Comparison of ENCODE assay signal across 15 cellular contexts in the genomic region with DNA sequence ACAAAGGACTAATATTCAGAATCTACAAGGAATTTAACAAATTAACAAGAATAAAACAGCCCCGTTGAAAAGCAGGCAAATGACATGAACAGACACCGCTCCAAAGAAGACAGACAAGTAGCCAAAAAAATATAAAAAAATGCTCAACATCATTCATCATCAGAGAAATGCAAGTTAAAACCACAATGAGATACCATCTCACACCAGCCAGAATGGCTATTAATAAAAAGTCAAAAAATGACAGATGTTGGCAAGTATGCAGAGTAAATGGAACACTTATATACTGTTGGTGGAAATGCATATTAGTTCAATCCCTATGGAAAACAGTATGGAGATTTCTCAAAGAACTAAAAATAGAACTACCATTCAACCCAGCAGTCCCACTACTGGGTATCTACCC.
DNase-seq lines count a peak whose midpoint lies in the region; ATAC-seq and TF ChIP-seq lines count a peak whose summit lies in the region.
"Had no signal": no experiment of that assay in that cellular context is flagged by ENCODE, and none has a peak within 500 bp of the region (broad histone marks: within the 10 kb centered on the region; RNA-seq: fewer than 3 reads in every experiment).

No MANE protein-coding gene starts in this region.

- no peak overlapping the region for H3K4me2 ChIP-seq in PC-3 (ENCODE audit: low read length)
- H3K4me2 ChIP-seq: BLaER1 had no signal

- CTCF ChIA-PET in PC-3 (lab: Charles Lee): no interaction called here

- H3K9me3 Mint-ChIP-seq in HFFc6: no peaks in the 10 kb centered on the region

- H3K4me1 Mint-ChIP-seq in HFFc6 (ENCODE audit: low read depth): peaks cover 71% of the 10 kb centered on the region
- H3K4me1 Mint-ChIP-seq: CD8-positive, alpha-beta memory T cell had no signal

- H3K27me3 ChIP-seq in PC-3 (ENCODE audit: low read length) (no peaks in the 10 kb centered on the region), breast epithelium (no peaks in the 10 kb centered on the region)
- H3K27me3 ChIP-seq: BLaER1 had no signal

- H3F3A ChIP-seq in PC-3 (ENCODE audit: low read length, unreplicated experiment): peaks cover 11% of the 10 kb centered on the region

- no peaks in the 10 kb centered on the region for H4K20me1 ChIP-seq in PC-3 (ENCODE audit: low read length)
- H4K20me1 ChIP-seq: BLaER1 had no signal

- H3K4me3 ChIP-seq in PC-3 (ENCODE audit: low read length) (no peak overlapping the region), breast epithelium (no peak overlapping the region)
- H3K4me3 ChIP-seq: BLaER1 had no signal

- no peaks in the 10 kb centered on the region for H3K36me3 ChIP-seq in PC-3 (ENCODE audit: low read depth, low read length)
- no peaks in the 10 kb centered on the region for H3K36me3 ChIP-seq in breast epithelium
- H3K36me3 ChIP-seq: BLaER1 had no signal

- peaks cover 12% of the 10 kb centered on the region; the same call in 1 of the 2 replicates for H3K36me3 Mint-ChIP-seq in HFFc6 (ENCODE audit: low read depth)
- H3K36me3 Mint-ChIP-seq: CD8-positive, alpha-beta memory T cell had no signal

- BruUV-seq in PC-3 (replicated peaks; lab: Mats Ljungman, UMichigan): no TSS peak

- TF ChIP-seq POLR2A in breast epithelium (IDR thresholded peaks at IDR 0.05): no peak

- POLR2A ChIA-PET in PC-3 (lab: Charles Lee; ENCODE audit: unreplicated experiment): no interaction called here

- H3K4me1 ChIP-seq in PC-3 (ENCODE audit: insufficient read depth, low read length): peaks cover 20% of the 10 kb centered on the region
- H3K4me1 ChIP-seq in breast epithelium: no peaks in the 10 kb centered on the region
- H3K4me1 ChIP-seq: Caco-2 had no signal

- intact Hi-C loops in PC-3 (cut with micrococcal nuclease) (no loop called here), breast epithelium (cut with DNase I; ENCODE audit: low total_unique reads) (no loop called here)

- ATAC-seq in PC-3: no peak
- ATAC-seq: HCT116 had no signal

- no peaks in the 10 kb centered on the region for H3K27me3 Mint-ChIP-seq in HFFc6 (ENCODE audit: insufficient read depth)

- peak; percentile 66 for DNase-seq in EH (ENCODE audit: low read depth)
- peak; percentile 26 for DNase-seq in HFFc6
- DNase-seq in PC-3: peak; percentile 21
- DNase-seq in myocyte (ENCODE audit: low read depth): peak; percentile 30
- DNase-seq in NCI-H1930 (lab: John Stamatoyannopoulos, UW): no peak
- DNase-seq in ecto neural progenitor cell (ENCODE audit: low spot score): no peak
- DNase-seq in breast epithelium (ENCODE audit: low spot score in 2 of 2): no peak
- DNase-seq: 8988T; AML-193; Caco-2; CD8-positive, alpha-beta memory T cell; DND-41; IMR-90 had no signal

- H3K9me2 ChIP-seq in PC-3 (replicated peaks; ENCODE audit: low read length): no peaks in the 10 kb centered on the region

- H2AFZ ChIP-seq in PC-3 (ENCODE audit: low read length): no peak overlapping the region

- no peak overlapping the region for H3K9ac ChIP-seq in PC-3 (ENCODE audit: low read length)
- H3K9ac ChIP-seq: BLaER1 had no signal

- TF ChIP-seq CTCF in HFFc6 (IDR thresholded peaks at IDR 0.05) (no peak), PC-3 (conservative IDR thresholded peaks at IDR 0.05; ENCODE audit: low read depth, low read length) (no peak), breast epithelium (IDR thresholded peaks at IDR 0.05) (no peak)

- H3K27ac Mint-ChIP-seq in HFFc6: peak overlapping the region; percentile 25; the same call in 1 of the 2 replicates
- H3K27ac Mint-ChIP-seq: CD8-positive, alpha-beta memory T cell had no signal

- H3K79me2 ChIP-seq in PC-3 (ENCODE audit: low read length): no peaks in the 10 kb centered on the region

- H3K9me3 ChIP-seq in PC-3 (ENCODE audit: low read length) (no peaks in the 10 kb centered on the region), breast epithelium (no peaks in the 10 kb centered on the region)
- H3K9me3 ChIP-seq: Caco-2 had no signal

- H3K27ac ChIP-seq in PC-3 (ENCODE audit: low read length): no peak overlapping the region
- H3K27ac ChIP-seq in breast epithelium: no peak overlapping the region
- H3K27ac ChIP-seq: BLaER1 had no signal

- peak overlapping the region; percentile 6; the same call in 1 of the 2 replicates for H3K4me3 Mint-ChIP-seq in HFFc6
- H3K4me3 Mint-ChIP-seq: CD8-positive, alpha-beta memory T cell had no signal

Comparison
In these comparisons a context has a peak if more than half of its experiments do, and no peak if none do; other contexts are left out.
1. DNase-seq: peak in EH (single experiment), HFFc6 (single experiment), PC-3 (single experiment) and myocyte (single experiment); none in NCI-H1930 (0 of 2), ecto neural progenitor cell (single experiment) and breast epithelium (0 of 2).